ENCODE assay signal across 16 cellular contexts in genomic region chr2:74560591-74560990, GRCh38. TPM values are rescaled to one million over a fixed set of nuclear protein-coding genes. Genes with fewer than 3 reads are reported as not detected.
DNase-seq lines count a peak whose midpoint lies in the region; ATAC-seq and TF ChIP-seq lines count a peak whose summit lies in the region.
"Had no signal": no experiment of that assay in that cellular context is flagged by ENCODE, and none has a peak within 500 bp of the region (broad histone marks: within the 10 kb centered on the region; RNA-seq: fewer than 3 reads in every experiment).

No MANE protein-coding gene starts in this region.

- H3K9me3 Mint-ChIP-seq in chondrocyte (ENCODE audit: low read depth) (no peaks in the 10 kb centered on the region), neural crest cell (no peaks in the 10 kb centered on the region)
- H3K9me3 Mint-ChIP-seq: central memory CD8-positive, alpha-beta T cell; T-cell had no signal

- no peak overlapping the region for H3K4me3 Mint-ChIP-seq in chondrocyte (ENCODE audit: unreplicated experiment)
- H3K4me3 Mint-ChIP-seq in neural crest cell = peak overlapping the region; percentile 16
- H3K4me3 Mint-ChIP-seq: activated CD8-positive, alpha-beta T cell treated with anti-CD3 and anti-CD28 coated beads, Interleukin-2, amount 10 ng/mL, durations not matched to agents 7 days and 5 days; central memory CD8-positive, alpha-beta T cell; T-cell had no signal

- ATAC-seq in HG02973 (IDR thresholded peaks at IDR 0.05; ENCODE audit: unreplicated experiment) (no peak), GM19397 (IDR thresholded peaks at IDR 0.05; ENCODE audit: unreplicated experiment) (no peak)
- ATAC-seq: activated CD8-positive, alpha-beta T cell treated with anti-CD3 and anti-CD28 coated beads, Interleukin-2, amount 10 ng/mL, durations not matched to agents 7 days and 5 days; right cardiac atrium; T-cell had no signal

- DNase-seq in EH (ENCODE audit: low read depth) (peak; percentile 10), M059J (ENCODE audit: low read depth) (peak; percentile 81), chondrocyte (ENCODE audit: low spot score) (no peak), neural crest cell (ENCODE audit: low read depth, low spot score) (no peak), GF-D8 (lab: John Stamatoyannopoulos, UW) (no peak)
- no peak for DNase-seq in activated CD4-positive, alpha-beta T cell treated with anti-CD3 and anti-CD28 coated beads, Interleukin-2, amount 50 U/mL, for 1 hour
- DNase-seq: activated CD8-positive, alpha-beta T cell treated with anti-CD3 and anti-CD28 coated beads, Interleukin-2, amount 10 ng/mL, durations not matched to agents 7 days and 5 days; hippocampal formation; NCI-H1436 treated with DMSO at 0.1 percent for 48 hours; NK-92 treated with Interleukin-12 subunit alpha and Interleukin-12 subunit beta, amount 100 ng/mL, for 24 hours; T-cell had no signal

- H3K4me1 Mint-ChIP-seq in chondrocyte (ENCODE audit: low read depth) = peaks cover 52% of the 10 kb centered on the region
- no peaks in the 10 kb centered on the region for H3K4me1 Mint-ChIP-seq in neural crest cell

- H3K36me3 Mint-ChIP-seq in chondrocyte (ENCODE audit: low read depth) (no peaks in the 10 kb centered on the region), neural crest cell (ENCODE audit: low read depth) (no peaks in the 10 kb centered on the region)

- H3K27me3 Mint-ChIP-seq in chondrocyte (ENCODE audit: low read depth) (no peaks in the 10 kb centered on the region), neural crest cell (ENCODE audit: low read depth) (peaks cover 40% of the 10 kb centered on the region)

- H3K27ac Mint-ChIP-seq in chondrocyte (ENCODE audit: unreplicated experiment) (peak overlapping the region; percentile 34), neural crest cell (ENCODE audit: unreplicated experiment) (no peak overlapping the region)
- H3K27ac Mint-ChIP-seq: activated CD8-positive, alpha-beta T cell treated with anti-CD3 and anti-CD28 coated beads, Interleukin-2, amount 10 ng/mL, durations not matched to agents 7 days and 5 days had no signal

- TF ChIP-seq CTCF in chondrocyte (IDR thresholded peaks at IDR 0.05) (no peak), neural crest cell (conservative IDR thresholded peaks at IDR 0.05) (no peak)

RNA-seq across cellular contexts. Expression of gene DOK1, which starts 6.1 kb away (rescaled TPM):
- total RNA-seq in M059J (2014; rRNA removed; shearing (Covaris generic)) = 7.5 and 13.3 TPM in 2 replicates
- total RNA-seq in chondrocyte (33.6 to 46.0 TPM (median 44.4 TPM) in 3 replicates), neural crest cell (22.4 TPM in 2 replicates)

RNA-seq across cellular contexts. Expression of gene LOXL3, which starts 6.8 kb away (rescaled TPM):
- total RNA-seq in M059J (2014; rRNA removed; shearing (Covaris generic)) = 43.9 and 66.9 TPM in 2 replicates
- total RNA-seq in chondrocyte (107 to 112 TPM (median 109 TPM) in 3 replicates), neural crest cell (28.3 and 30.2 TPM in 2 replicates)

RNA-seq across cellular contexts. Expression of gene HTRA2, which starts 30.9 kb away (rescaled TPM):
- 29.4 and 32.0 TPM in 2 replicates for total RNA-seq in M059J (2014; rRNA removed; shearing (Covaris generic))
- total RNA-seq in chondrocyte (23.8 to 31.2 TPM (median 24.2 TPM) in 3 replicates), neural crest cell (44.7 and 45.4 TPM in 2 replicates)

RNA-seq across cellular contexts. Expression of gene AUP1, which starts 31.1 kb away (rescaled TPM):
- 115 and 119 TPM in 2 replicates for total RNA-seq in M059J (2014; rRNA removed; shearing (Covaris generic))
- total RNA-seq in chondrocyte (76.8 to 94.3 TPM (median 79.8 TPM) in 3 replicates), neural crest cell (110 and 113 TPM in 2 replicates)

RNA-seq across cellular contexts. Expression of gene DQX1, which starts 34.6 kb away (rescaled TPM):
- not detected in 2 replicates for total RNA-seq in M059J (2014; rRNA removed; shearing (Covaris generic))
- total RNA-seq in chondrocyte (0.34 TPM in 1 of 3 replicates, not detected in the others), neural crest cell (0.49 and 0.77 TPM in 2 replicates)
- total RNA-seq: kidney epithelial cell, right cardiac atrium had no signal

Comparison
In these comparisons a context has a peak if more than half of its experiments do, and no peak if none do; other contexts are left out.
1. DNase-seq: peak in EH (single experiment) and M059J (single experiment); none in chondrocyte (single experiment), neural crest cell (single experiment), activated CD4-positive, alpha-beta T cell treated with anti-CD3 and anti-CD28 coated beads, Interleukin-2, amount 50 U/mL, for 1 hour (single experiment) and GF-D8 (single experiment).